ENCODE assay signal across 1 cellular context in genomic region chr19:47756953-47757608, GRCh38.
A peak's percentile ranks its signal among the peaks of the same experiment; 100 is the strongest.
TF ChIP-seq lines count a peak whose summit lies in the region.

No MANE protein-coding gene starts in this region.

TF ChIP-seq in HepG2, 621 proteins besides CTCF, POLR2A, EP300 and RAD21:
- TF ChIP-seq PHF21A (CRISPR knock-in tag; IDR thresholded peaks at IDR 0.05) (no peak), KDM6A (CRISPR knock-in tag; IDR thresholded peaks at IDR 0.05; ENCODE audit: low read depth) (no peak), ZBTB38 (CRISPR knock-in tag; IDR thresholded peaks at IDR 0.05) (peak; percentile 68; the same call in 1 of the 2 replicates), RFX5 (IDR thresholded peaks at IDR 0.05; ENCODE audit: low read depth, low read length) (no peak), TOPORS (CRISPR knock-in tag; IDR thresholded peaks at IDR 0.05) (no peak)
